1 cellular context compared by ENCODE assay signal in the genomic region with DNA sequence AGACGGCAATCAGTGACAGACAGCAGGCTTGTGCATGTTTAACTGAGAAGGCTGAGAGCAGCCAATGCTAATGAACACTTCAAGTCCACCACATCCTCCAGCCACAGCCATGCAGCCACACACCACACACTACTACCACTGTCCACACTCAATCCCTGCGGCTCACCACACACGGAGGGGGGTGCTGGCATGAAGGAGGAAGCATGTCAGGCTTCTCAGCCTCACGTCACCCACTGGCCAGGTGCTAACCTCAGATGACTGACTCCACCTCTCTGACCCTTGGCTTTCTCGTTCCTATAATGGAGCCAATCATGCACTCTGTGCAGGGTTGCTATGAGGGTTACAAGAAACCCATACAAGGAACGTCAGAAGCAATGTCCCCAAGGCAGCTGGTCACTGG.
TF ChIP-seq lines count a peak whose summit lies in the region.

No MANE protein-coding gene starts in this region.

TF ChIP-seq in HepG2, 621 proteins besides CTCF, POLR2A, EP300 and RAD21 (continued from another document):
- TF ChIP-seq, protein P1, sequence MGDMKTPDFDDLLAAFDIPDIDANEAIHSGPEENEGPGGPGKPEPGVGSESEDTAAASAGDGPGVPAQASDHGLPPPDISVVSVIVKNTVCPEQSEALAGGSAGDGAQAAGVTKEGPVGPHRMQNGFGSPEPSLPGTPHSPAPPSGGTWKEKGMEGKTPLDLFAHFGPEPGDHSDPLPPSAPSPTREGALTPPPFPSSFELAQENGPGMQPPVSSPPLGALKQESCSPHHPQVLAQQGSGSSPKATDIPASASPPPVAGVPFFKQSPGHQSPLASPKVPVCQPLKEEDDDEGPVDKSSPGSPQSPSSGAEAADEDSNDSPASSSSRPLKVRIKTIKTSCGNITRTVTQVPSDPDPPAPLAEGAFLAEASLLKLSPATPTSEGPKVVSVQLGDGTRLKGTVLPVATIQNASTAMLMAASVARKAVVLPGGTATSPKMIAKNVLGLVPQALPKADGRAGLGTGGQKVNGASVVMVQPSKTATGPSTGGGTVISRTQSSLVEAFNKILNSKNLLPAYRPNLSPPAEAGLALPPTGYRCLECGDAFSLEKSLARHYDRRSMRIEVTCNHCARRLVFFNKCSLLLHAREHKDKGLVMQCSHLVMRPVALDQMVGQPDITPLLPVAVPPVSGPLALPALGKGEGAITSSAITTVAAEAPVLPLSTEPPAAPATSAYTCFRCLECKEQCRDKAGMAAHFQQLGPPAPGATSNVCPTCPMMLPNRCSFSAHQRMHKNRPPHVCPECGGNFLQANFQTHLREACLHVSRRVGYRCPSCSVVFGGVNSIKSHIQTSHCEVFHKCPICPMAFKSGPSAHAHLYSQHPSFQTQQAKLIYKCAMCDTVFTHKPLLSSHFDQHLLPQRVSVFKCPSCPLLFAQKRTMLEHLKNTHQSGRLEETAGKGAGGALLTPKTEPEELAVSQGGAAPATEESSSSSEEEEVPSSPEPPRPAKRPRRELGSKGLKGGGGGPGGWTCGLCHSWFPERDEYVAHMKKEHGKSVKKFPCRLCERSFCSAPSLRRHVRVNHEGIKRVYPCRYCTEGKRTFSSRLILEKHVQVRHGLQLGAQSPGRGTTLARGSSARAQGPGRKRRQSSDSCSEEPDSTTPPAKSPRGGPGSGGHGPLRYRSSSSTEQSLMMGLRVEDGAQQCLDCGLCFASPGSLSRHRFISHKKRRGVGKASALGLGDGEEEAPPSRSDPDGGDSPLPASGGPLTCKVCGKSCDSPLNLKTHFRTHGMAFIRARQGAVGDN (CRISPR knock-in tag; IDR thresholded peaks at IDR 0.05): peak; percentile 27; the same call in 1 of the 2 replicates
